Comparison of ENCODE assay signal across 8 cellular contexts in the genomic region with DNA sequence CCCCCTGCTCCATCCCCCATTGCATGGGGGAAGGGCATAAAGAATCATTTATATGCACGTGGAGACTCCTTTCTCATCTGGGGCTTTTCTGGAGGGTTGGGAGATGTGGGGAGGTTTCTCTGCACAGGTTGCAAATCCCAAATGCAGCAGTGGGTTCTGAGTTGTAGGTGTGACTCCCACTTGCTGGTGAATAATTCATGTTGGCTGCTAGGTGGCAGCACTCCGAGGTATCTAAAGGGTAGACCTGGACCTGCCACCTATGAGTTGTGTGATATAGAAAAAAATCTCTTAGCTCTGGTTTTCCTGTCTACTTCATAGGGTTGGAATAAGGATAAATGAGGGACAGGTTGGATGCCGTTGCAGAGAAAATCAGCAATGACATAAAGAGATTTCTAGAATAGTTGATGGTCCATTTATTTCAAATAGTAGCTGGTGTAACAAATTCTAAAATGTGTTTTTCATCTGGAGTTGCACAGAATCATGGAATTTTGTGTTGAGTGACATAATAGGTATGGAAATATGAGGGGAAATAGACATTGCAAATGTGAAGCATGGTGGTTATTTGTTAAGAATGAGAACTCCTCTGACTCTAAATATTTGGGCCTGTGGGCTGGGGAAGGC. TPM values are rescaled to one million over a fixed set of nuclear protein-coding genes. Genes with fewer than 3 reads are reported as not detected.
DNase-seq lines count a peak whose midpoint lies in the region; ATAC-seq lines count a peak whose summit lies in the region.

No MANE protein-coding gene starts in this region.

- ATAC-seq in HG03354 (IDR thresholded peaks at IDR 0.05; ENCODE audit: poor library complexity, severe bottlenecking, unreplicated experiment), result peak; percentile 28

- H3K4me3 Mint-ChIP-seq in activated CD4-positive, alpha-beta T cell treated with anti-CD3 and anti-CD28 coated beads, Interleukin-2, amount 10 ng/mL, durations not matched to agents 24 days and 14 days, result no peak overlapping the region

- H3K36me3 Mint-ChIP-seq in activated CD4-positive, alpha-beta T cell treated with anti-CD3 and anti-CD28 coated beads, Interleukin-2, amount 10 ng/mL, durations not matched to agents 24 days and 14 days (ENCODE audit: low read depth), result peaks cover 40% of the 10 kb centered on the region

- H3K27ac Mint-ChIP-seq in activated CD4-positive, alpha-beta T cell treated with anti-CD3 and anti-CD28 coated beads, Interleukin-2, amount 10 ng/mL, durations not matched to agents 24 days and 14 days, result no peak overlapping the region

- peak; percentile 54 for DNase-seq in D341Med (ENCODE audit: low spot score)
- peak; percentile 80 for DNase-seq in activated CD4-positive, alpha-beta T cell treated with anti-CD3 and anti-CD28 coated beads, Interleukin-2, amount 10 ng/mL, durations not matched to agents 24 days and 14 days
- peak; percentile 42 for DNase-seq in iPS-NIHi11 (ENCODE audit: low spot score)
- no peak for DNase-seq in OCI-M2 (lab: John Stamatoyannopoulos, UW; ENCODE audit: unreplicated experiment)
- no peak for DNase-seq in NCI-H524 treated with DMSO at 0.1 percent for 48 hours (lab: John Stamatoyannopoulos, UW)
- no peak for DNase-seq in NCI-H187 (lab: John Stamatoyannopoulos, UW)
- DNase-seq in GF-D8 (lab: John Stamatoyannopoulos, UW), result no peak

- peaks cover 34% of the 10 kb centered on the region for H3K4me1 Mint-ChIP-seq in activated CD4-positive, alpha-beta T cell treated with anti-CD3 and anti-CD28 coated beads, Interleukin-2, amount 10 ng/mL, durations not matched to agents 24 days and 14 days

- H3K27me3 Mint-ChIP-seq in activated CD4-positive, alpha-beta T cell treated with anti-CD3 and anti-CD28 coated beads, Interleukin-2, amount 10 ng/mL, durations not matched to agents 24 days and 14 days, result no peaks in the 10 kb centered on the region

- H3K9me3 Mint-ChIP-seq in activated CD4-positive, alpha-beta T cell treated with anti-CD3 and anti-CD28 coated beads, Interleukin-2, amount 10 ng/mL, durations not matched to agents 24 days and 14 days, result no peaks in the 10 kb centered on the region

- intact Hi-C loops in activated CD4-positive, alpha-beta T cell treated with anti-CD3 and anti-CD28 coated beads, Interleukin-2, amount 10 ng/mL, durations not matched to agents 24 days and 14 days (cut with micrococcal nuclease), result loop anchor here (5.0 to 10.0 kb wide), 4 partner anchors 83 to 1935 kb away; a partner anchor contains a TSS

RNA-seq across cellular contexts. Expression of a gene that starts 4.6 kb away (rescaled TPM):
- 21.6 and 22.7 TPM in 2 replicates for total RNA-seq in activated CD4-positive, alpha-beta T cell treated with anti-CD3 and anti-CD28 coated beads, Interleukin-2, amount 10 ng/mL, durations not matched to agents 24 days and 14 days

RNA-seq across cellular contexts. Expression of a gene that starts 7.4 kb away (rescaled TPM):
- total RNA-seq in activated CD4-positive, alpha-beta T cell treated with anti-CD3 and anti-CD28 coated beads, Interleukin-2, amount 10 ng/mL, durations not matched to agents 24 days and 14 days, result 240 and 248 TPM in 2 replicates

RNA-seq across cellular contexts. Expression of a gene that starts 7.4 kb away (rescaled TPM):
- total RNA-seq in activated CD4-positive, alpha-beta T cell treated with anti-CD3 and anti-CD28 coated beads, Interleukin-2, amount 10 ng/mL, durations not matched to agents 24 days and 14 days, result 12.3 and 12.7 TPM in 2 replicates

RNA-seq across cellular contexts. Expression of a gene that starts 12.4 kb away (rescaled TPM):
- 72.2 and 79.8 TPM in 2 replicates for total RNA-seq in activated CD4-positive, alpha-beta T cell treated with anti-CD3 and anti-CD28 coated beads, Interleukin-2, amount 10 ng/mL, durations not matched to agents 24 days and 14 days

RNA-seq across cellular contexts. Expression of a gene that starts 12.9 kb away (rescaled TPM):
- total RNA-seq in activated CD4-positive, alpha-beta T cell treated with anti-CD3 and anti-CD28 coated beads, Interleukin-2, amount 10 ng/mL, durations not matched to agents 24 days and 14 days, result 5.2 and 6.1 TPM in 2 replicates

Comparison
In these comparisons a context has a peak if more than half of its experiments do, and no peak if none do; other contexts are left out.
1. DNase-seq: peak in D341Med (single experiment), activated CD4-positive, alpha-beta T cell treated with anti-CD3 and anti-CD28 coated beads, Interleukin-2, amount 10 ng/mL, durations not matched to agents 24 days and 14 days (single experiment) and iPS-NIHi11 (single experiment); none in OCI-M2 (single experiment), NCI-H524 treated with DMSO at 0.1 percent for 48 hours (single experiment), NCI-H187 (0 of 2) and GF-D8 (single experiment).